Comparison of ENCODE assay signal across 1 cellular context in genomic region chrX:48917139-48917980, GRCh38.
A peak's percentile ranks its signal among the peaks of the same experiment; 100 is the strongest.
TF ChIP-seq lines count a peak whose summit lies in the region.

No MANE protein-coding gene starts in this region.

TF ChIP-seq in HEK293, 187 proteins besides CTCF, POLR2A, EP300 and RAD21 (continued from another document):
- TF ChIP-seq, protein P1, sequence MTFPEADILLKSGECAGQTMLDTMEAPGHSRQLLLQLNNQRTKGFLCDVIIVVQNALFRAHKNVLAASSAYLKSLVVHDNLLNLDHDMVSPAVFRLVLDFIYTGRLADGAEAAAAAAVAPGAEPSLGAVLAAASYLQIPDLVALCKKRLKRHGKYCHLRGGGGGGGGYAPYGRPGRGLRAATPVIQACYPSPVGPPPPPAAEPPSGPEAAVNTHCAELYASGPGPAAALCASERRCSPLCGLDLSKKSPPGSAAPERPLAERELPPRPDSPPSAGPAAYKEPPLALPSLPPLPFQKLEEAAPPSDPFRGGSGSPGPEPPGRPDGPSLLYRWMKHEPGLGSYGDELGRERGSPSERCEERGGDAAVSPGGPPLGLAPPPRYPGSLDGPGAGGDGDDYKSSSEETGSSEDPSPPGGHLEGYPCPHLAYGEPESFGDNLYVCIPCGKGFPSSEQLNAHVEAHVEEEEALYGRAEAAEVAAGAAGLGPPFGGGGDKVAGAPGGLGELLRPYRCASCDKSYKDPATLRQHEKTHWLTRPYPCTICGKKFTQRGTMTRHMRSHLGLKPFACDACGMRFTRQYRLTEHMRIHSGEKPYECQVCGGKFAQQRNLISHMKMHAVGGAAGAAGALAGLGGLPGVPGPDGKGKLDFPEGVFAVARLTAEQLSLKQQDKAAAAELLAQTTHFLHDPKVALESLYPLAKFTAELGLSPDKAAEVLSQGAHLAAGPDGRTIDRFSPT (tag by site-specific recombination; IDR thresholded peaks at IDR 0.05): no peak
- TF ChIP-seq, protein P2, sequence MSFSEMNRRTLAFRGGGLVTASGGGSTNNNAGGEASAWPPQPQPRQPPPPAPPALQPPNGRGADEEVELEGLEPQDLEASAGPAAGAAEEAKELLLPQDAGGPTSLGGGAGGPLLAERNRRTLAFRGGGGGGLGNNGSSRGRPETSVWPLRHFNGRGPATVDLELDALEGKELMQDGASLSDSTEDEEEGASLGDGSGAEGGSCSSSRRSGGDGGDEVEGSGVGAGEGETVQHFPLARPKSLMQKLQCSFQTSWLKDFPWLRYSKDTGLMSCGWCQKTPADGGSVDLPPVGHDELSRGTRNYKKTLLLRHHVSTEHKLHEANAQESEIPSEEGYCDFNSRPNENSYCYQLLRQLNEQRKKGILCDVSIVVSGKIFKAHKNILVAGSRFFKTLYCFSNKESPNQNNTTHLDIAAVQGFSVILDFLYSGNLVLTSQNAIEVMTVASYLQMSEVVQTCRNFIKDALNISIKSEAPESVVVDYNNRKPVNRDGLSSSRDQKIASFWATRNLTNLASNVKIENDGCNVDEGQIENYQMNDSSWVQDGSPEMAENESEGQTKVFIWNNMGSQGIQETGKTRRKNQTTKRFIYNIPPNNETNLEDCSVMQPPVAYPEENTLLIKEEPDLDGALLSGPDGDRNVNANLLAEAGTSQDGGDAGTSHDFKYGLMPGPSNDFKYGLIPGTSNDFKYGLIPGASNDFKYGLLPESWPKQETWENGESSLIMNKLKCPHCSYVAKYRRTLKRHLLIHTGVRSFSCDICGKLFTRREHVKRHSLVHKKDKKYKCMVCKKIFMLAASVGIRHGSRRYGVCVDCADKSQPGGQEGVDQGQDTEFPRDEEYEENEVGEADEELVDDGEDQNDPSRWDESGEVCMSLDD (tag by site-specific recombination; IDR thresholded peaks at IDR 0.05): peak; percentile 71; the same call in 1 of the 2 replicates
- TF ChIP-seq ZNF2 (tag by site-specific recombination; IDR thresholded peaks at IDR 0.05) (peak; percentile 96), ZNF146 (tag by site-specific recombination; IDR thresholded peaks at IDR 0.05) (0 out of 2 replicates have a peak, but pooled peaks have one; percentile 20), PRDM2 (tag by site-specific recombination; IDR thresholded peaks at IDR 0.05; ENCODE audit: borderline replicate concordance) (no peak), ZBTB7A (tag by site-specific recombination; IDR thresholded peaks at IDR 0.05; ENCODE audit: low read depth) (no peak), ZBTB17 (tag by site-specific recombination; IDR thresholded peaks at IDR 0.05) (no peak; the same call in none of the 2 replicates), ZNF654 (tag by site-specific recombination; IDR thresholded peaks at IDR 0.05; ENCODE audit: low read depth) (peak; percentile 66), GLIS2 (tag by site-specific recombination; IDR thresholded peaks at IDR 0.05) (peak; percentile 60), ZNF350 (tag by site-specific recombination; IDR thresholded peaks at IDR 0.05) (no peak), BCL11A (tag by site-specific recombination; IDR thresholded peaks at IDR 0.05; ENCODE audit: low read depth) (peak; percentile 93), TSHZ1 (tag by site-specific recombination; IDR thresholded peaks at IDR 0.05; ENCODE audit: borderline replicate concordance) (no peak), ZBTB21 (tag by site-specific recombination; IDR thresholded peaks at IDR 0.05) (no peak), ZNF843 (tag by site-specific recombination; IDR thresholded peaks at IDR 0.05) (0 out of 2 replicates have a peak, but pooled peaks have one; percentile 43), ZNF366 (tag by site-specific recombination; conservative IDR thresholded peaks at IDR 0.05) (0 out of 2 replicates have a peak, but pooled peaks have one; percentile 9), YY2 (tag by site-specific recombination; IDR thresholded peaks at IDR 0.05) (no peak), OVOL3 (tag by site-specific recombination; IDR thresholded peaks at IDR 0.05) (peak; percentile 96), ZNF239 (tag by site-specific recombination; IDR thresholded peaks at IDR 0.05) (no peak), ZNF394 (tag by site-specific recombination; IDR thresholded peaks at IDR 0.05; ENCODE audit: borderline replicate concordance) (peak; percentile 56; the same call in 1 of the 2 replicates), ZNF600 (tag by site-specific recombination; IDR thresholded peaks at IDR 0.05) (peak; percentile 44; the same call in 1 of the 2 replicates)
- TF ChIP-seq, protein P3, sequence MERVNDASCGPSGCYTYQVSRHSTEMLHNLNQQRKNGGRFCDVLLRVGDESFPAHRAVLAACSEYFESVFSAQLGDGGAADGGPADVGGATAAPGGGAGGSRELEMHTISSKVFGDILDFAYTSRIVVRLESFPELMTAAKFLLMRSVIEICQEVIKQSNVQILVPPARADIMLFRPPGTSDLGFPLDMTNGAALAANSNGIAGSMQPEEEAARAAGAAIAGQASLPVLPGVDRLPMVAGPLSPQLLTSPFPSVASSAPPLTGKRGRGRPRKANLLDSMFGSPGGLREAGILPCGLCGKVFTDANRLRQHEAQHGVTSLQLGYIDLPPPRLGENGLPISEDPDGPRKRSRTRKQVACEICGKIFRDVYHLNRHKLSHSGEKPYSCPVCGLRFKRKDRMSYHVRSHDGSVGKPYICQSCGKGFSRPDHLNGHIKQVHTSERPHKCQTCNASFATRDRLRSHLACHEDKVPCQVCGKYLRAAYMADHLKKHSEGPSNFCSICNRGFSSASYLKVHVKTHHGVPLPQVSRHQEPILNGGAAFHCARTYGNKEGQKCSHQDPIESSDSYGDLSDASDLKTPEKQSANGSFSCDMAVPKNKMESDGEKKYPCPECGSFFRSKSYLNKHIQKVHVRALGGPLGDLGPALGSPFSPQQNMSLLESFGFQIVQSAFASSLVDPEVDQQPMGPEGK (tag by site-specific recombination; IDR thresholded peaks at IDR 0.05): peak; percentile 95
- TF ChIP-seq, protein P4, sequence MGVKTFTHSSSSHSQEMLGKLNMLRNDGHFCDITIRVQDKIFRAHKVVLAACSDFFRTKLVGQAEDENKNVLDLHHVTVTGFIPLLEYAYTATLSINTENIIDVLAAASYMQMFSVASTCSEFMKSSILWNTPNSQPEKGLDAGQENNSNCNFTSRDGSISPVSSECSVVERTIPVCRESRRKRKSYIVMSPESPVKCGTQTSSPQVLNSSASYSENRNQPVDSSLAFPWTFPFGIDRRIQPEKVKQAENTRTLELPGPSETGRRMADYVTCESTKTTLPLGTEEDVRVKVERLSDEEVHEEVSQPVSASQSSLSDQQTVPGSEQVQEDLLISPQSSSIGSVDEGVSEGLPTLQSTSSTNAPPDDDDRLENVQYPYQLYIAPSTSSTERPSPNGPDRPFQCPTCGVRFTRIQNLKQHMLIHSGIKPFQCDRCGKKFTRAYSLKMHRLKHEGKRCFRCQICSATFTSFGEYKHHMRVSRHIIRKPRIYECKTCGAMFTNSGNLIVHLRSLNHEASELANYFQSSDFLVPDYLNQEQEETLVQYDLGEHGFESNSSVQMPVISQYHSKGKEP (tag by site-specific recombination; IDR thresholded peaks at IDR 0.05): no peak
